ENCODE assay signal across 24 cellular contexts in the genomic region with DNA sequence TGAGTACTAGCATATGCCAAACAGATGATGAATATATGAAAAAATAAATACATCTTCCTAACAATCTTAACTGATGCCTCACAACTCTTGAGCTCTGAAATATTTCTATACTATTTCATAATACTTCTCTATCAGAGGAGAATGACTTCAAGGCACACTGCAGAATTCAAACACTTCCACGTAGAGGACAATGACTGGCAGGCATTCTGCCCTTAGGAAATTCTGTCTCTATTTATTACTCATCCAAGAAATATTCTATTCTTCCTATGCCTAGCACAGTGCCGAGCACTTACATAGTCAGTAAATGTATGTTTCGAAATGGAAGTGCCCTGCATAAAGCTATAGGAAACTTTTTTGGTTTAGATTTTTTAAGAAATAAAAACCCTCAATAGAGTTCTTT.
DNase-seq lines count a peak whose midpoint lies in the region; ATAC-seq and TF ChIP-seq lines count a peak whose summit lies in the region.
"Had no signal": no experiment of that assay in that cellular context is flagged by ENCODE, and none has a peak within 500 bp of the region (broad histone marks: within the 10 kb centered on the region; RNA-seq: fewer than 3 reads in every experiment).

No MANE protein-coding gene starts in this region.

- H3K4me2 ChIP-seq in GM23248 (ENCODE audit: unreplicated experiment) (peak overlapping the region; percentile 29), trophoblast cell (ENCODE audit: low read length) (no peak overlapping the region)
- H3K4me2 ChIP-seq: BLaER1 had no signal

- no peaks in the 10 kb centered on the region for H3K9me2 ChIP-seq in GM23248 (ENCODE audit: insufficient read depth)

- H3K4ac ChIP-seq in trophoblast cell (ENCODE audit: low read depth, low read length): no peak overlapping the region

- H4K12ac ChIP-seq in trophoblast cell (ENCODE audit: low read depth, low read length): no peak overlapping the region

- no peak overlapping the region for H2AK5ac ChIP-seq in trophoblast cell (ENCODE audit: low read length)

- 16 to 19% methylated on average over 3 of the region's 3 CpGs for WGBS in GM23248 (ENCODE audit: low coverage in 1 of 2, low lambda C conversion rate in 2 of 2, missing lambda C conversion rate in 2 of 2), 2 experiments
- WGBS in trophoblast cell (ENCODE audit: extremely low coverage, insufficient coverage, insufficient read length): no CpG with 5 or more reads among the region's 3 CpGs
- 43 to 49% (median 47%) methylated on average over 3 of the region's 3 CpGs for WGBS in adrenal gland, 4 donors

- no peaks in the 10 kb centered on the region for H3K79me1 ChIP-seq in trophoblast cell (ENCODE audit: low read length)

- no peak overlapping the region for H4K91ac ChIP-seq in trophoblast cell (ENCODE audit: low read depth, low read length)

- no peak overlapping the region for H2AFZ ChIP-seq in GM23248
- H2AFZ ChIP-seq in trophoblast cell (ENCODE audit: insufficient read depth, low read length, poor library complexity): no peak overlapping the region

- H3K9me3 ChIP-seq in GM23248 (ENCODE audit: low read depth): no peaks in the 10 kb centered on the region
- H3K9me3 ChIP-seq in trophoblast cell (ENCODE audit: insufficient read depth, low read depth, low read length): no peaks in the 10 kb centered on the region
- H3K9me3 ChIP-seq in adrenal gland (replicated peaks in 1 of 3): no peaks in the 10 kb centered on the region
- H3K9me3 ChIP-seq: BLaER1, esophagus muscularis mucosa, upper lobe of right lung had no signal

- H3K23ac ChIP-seq in trophoblast cell (ENCODE audit: low read length): no peak overlapping the region

- no peak overlapping the region for H4K8ac ChIP-seq in trophoblast cell (ENCODE audit: low read depth, low read length)

- H3K4me3 ChIP-seq in GM23248 (no peak overlapping the region), trophoblast cell (ENCODE audit: low read depth, low read length) (no peak overlapping the region), adrenal gland (no peak overlapping the region)
- H3K4me3 ChIP-seq: BLaER1, esophagus muscularis mucosa, skin epidermis, upper lobe of right lung had no signal

- H3F3A ChIP-seq in GM23248 (ENCODE audit: insufficient read depth): no peaks in the 10 kb centered on the region

- DNase-seq in GM23248 (peak; percentile 79), RPMI7951 (ENCODE audit: low read depth) (peak; percentile 29), epithelial cell of prostate (ENCODE audit: low read depth, low spot score) (peak; percentile 29), trophoblast cell (peak; percentile 42 to 61), NCI-H187 treated with DMSO at 0.1 percent for 48 hours (lab: John Stamatoyannopoulos, UW) (no peak), adrenal gland (no peak), GM13977 (ENCODE audit: low spot score) (no peak)
- DNase-seq: activated CD4-positive, alpha-beta T cell treated with anti-CD3 and anti-CD28 coated beads for 36 hours; activated naive CD8-positive, alpha-beta T cell treated with anti-CD3 and anti-CD28 coated beads, Interleukin-2, amount 10 ng/mL, durations not matched to agents 7 days and 5 days; Calu3; central memory CD4-positive, alpha-beta T cell; effector CD4-positive, alpha-beta T cell; HFFc6; hippocampal formation; KBM-7; NCI-H2029; NCI-H446 treated with DMSO at 0.1 percent for 48 hours; nephron progenitor cell; stimulated activated CD4-positive, alpha-beta T cell treated with anti-CD3 and anti-CD28 coated beads, Interleukin-4, amount 100 ng/mL, for 1 hour; upper lobe of right lung had no signal

- TF ChIP-seq POLR2A in adrenal gland (IDR thresholded peaks at IDR 0.05): no peak

- H3K14ac ChIP-seq in trophoblast cell (ENCODE audit: low read length): no peak overlapping the region

- H3K36me3 ChIP-seq in GM23248 (ENCODE audit: low read depth) (no peaks in the 10 kb centered on the region), trophoblast cell (ENCODE audit: control insufficient read depth in 1 of 2, insufficient read depth in 2 of 2, low read length in 2 of 2) (no peaks in the 10 kb centered on the region), adrenal gland (replicated peaks in 1 of 2) (no peaks in the 10 kb centered on the region)
- H3K36me3 ChIP-seq: BLaER1, esophagus muscularis mucosa, upper lobe of right lung had no signal

- no peak overlapping the region for H2BK120ac ChIP-seq in trophoblast cell (ENCODE audit: insufficient read depth, low read length, poor library complexity)

- H3K9ac ChIP-seq in GM23248 (no peak overlapping the region), trophoblast cell (ENCODE audit: low read length) (no peak overlapping the region)
- H3K9ac ChIP-seq: BLaER1 had no signal

- no peaks in the 10 kb centered on the region for H3K79me2 ChIP-seq in GM23248 (ENCODE audit: insufficient read depth)
- no peaks in the 10 kb centered on the region for H3K79me2 ChIP-seq in trophoblast cell (ENCODE audit: control insufficient read depth, insufficient read depth, low read length, poor library complexity)

- ATAC-seq in HG03095 (IDR thresholded peaks at IDR 0.05; ENCODE audit: unreplicated experiment): no peak
- ATAC-seq: activated CD4-positive, alpha-beta T cell treated with anti-CD3 and anti-CD28 coated beads for 36 hours; upper lobe of right lung had no signal

- no peak overlapping the region for H3K27ac ChIP-seq in GM23248
- peak overlapping the region; percentile 53 for H3K27ac ChIP-seq in epithelial cell of prostate
- no peak overlapping the region for H3K27ac ChIP-seq in trophoblast cell (ENCODE audit: low read depth, low read length)
- H3K27ac ChIP-seq in adrenal gland: no peak overlapping the region
- H3K27ac ChIP-seq: BLaER1, esophagus muscularis mucosa, skin epidermis, upper lobe of right lung had no signal

- no peaks in the 10 kb centered on the region for H4K20me1 ChIP-seq in GM23248 (ENCODE audit: insufficient read depth)
- H4K20me1 ChIP-seq: BLaER1 had no signal

- no peak overlapping the region for H2BK5ac ChIP-seq in trophoblast cell (ENCODE audit: low read depth, low read length, poor library complexity)

- H3K18ac ChIP-seq in trophoblast cell (ENCODE audit: low read length): no peak overlapping the region

- no peak overlapping the region for H2BK12ac ChIP-seq in trophoblast cell (ENCODE audit: low read length)

- TF ChIP-seq CTCF in adrenal gland (IDR thresholded peaks at IDR 0.05) (no peak), GM13977 (IDR thresholded peaks at IDR 0.05; ENCODE audit: extremely low read depth, insufficient read depth, missing control alignments) (no peak)

- peaks cover 15% of the 10 kb centered on the region; the same call in 1 of the 2 replicates for H3K4me1 ChIP-seq in GM23248 (ENCODE audit: insufficient read depth)
- peaks cover 0 to 2% of the 10 kb centered on the region in 2 experiments for H3K4me1 ChIP-seq in trophoblast cell (ENCODE audit: control insufficient read depth in 1 of 2, insufficient read depth in 2 of 2, low read length in 2 of 2)
- H3K4me1 ChIP-seq in adrenal gland (replicated peaks in 1 of 2): no peaks in the 10 kb centered on the region
- H3K4me1 ChIP-seq: upper lobe of right lung had no signal

- intact Hi-C loops in adrenal gland (cut with DNase I): no loop called here

- H3K27me3 ChIP-seq in GM23248 (replicated peaks; ENCODE audit: insufficient read depth): no peaks in the 10 kb centered on the region
- no peaks in the 10 kb centered on the region for H3K27me3 ChIP-seq in trophoblast cell (ENCODE audit: insufficient read depth, low read length)
- no peaks in the 10 kb centered on the region for H3K27me3 ChIP-seq in adrenal gland
- H3K27me3 ChIP-seq: BLaER1, esophagus muscularis mucosa, upper lobe of right lung had no signal

- in situ Hi-C loops in GM23248 (cut with MboI): no loop called here
- in situ Hi-C loops in GM13977 (cut with MboI; ENCODE audit: low pct_unique_long_range_greater_than_20kb, low sequenced_read_pairs, unreplicated experiment): no loop called here

Comparison
In these comparisons a context has a peak if more than half of its experiments do, and no peak if none do; other contexts are left out.
1. DNase-seq: peak in GM23248 (single experiment), RPMI7951 (single experiment), epithelial cell of prostate (single experiment) and trophoblast cell (2 of 2); none in NCI-H187 treated with DMSO at 0.1 percent for 48 hours (single experiment), adrenal gland (0 of 7) and GM13977 (single experiment).